9 cellular contexts compared by ENCODE assay signal in the genomic region with DNA sequence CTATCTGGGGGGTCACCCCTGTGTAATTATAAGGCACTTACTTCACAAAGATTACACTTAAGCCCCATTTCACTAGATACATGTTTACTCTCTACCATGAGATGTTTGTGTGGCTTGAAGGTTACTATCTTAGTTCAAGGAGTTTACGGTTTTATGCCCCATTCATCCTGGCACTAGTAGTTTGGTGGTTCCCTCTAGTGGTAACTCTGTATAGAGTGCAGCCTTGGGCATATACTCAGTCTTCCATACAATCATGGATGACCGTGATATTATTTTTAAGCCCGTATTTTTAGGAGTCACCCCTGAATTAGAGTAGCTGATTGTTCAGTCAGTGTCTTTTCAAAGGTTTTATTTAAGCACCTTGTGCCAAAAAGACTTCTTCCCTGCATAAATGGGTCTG.
DNase-seq lines count a peak whose midpoint lies in the region; ATAC-seq and TF ChIP-seq lines count a peak whose summit lies in the region.
"Had no signal": no experiment of that assay in that cellular context is flagged by ENCODE, and none has a peak within 500 bp of the region (broad histone marks: within the 10 kb centered on the region; RNA-seq: fewer than 3 reads in every experiment).

No MANE protein-coding gene starts in this region.

- peak; percentile 55 to 68 for TF ChIP-seq CTCF in GM23338 (conservative IDR thresholded peaks at IDR 0.05; ENCODE audit: low read depth in 2 of 2)
- peak; percentile 53; the same call in 1 of the 2 replicates for TF ChIP-seq CTCF in Panc1 (IDR thresholded peaks at IDR 0.05)

- POLR2A ChIA-PET in Panc1 (lab: Charles Lee) = no interaction called here

- no peaks in the 10 kb centered on the region for H3K79me2 ChIP-seq in GM23338 (replicated peaks; ENCODE audit: insufficient read depth)

- H3K4me1 Mint-ChIP-seq in GM23338 = peaks cover 5% of the 10 kb centered on the region; the same call in 2 of the 3 replicates
- H3K4me1 Mint-ChIP-seq: activated naive CD4-positive, alpha-beta T cell treated with anti-CD3 and anti-CD28 coated beads, Interleukin-2, amount 50 U/mL, for 24 hours had no signal

- H4K20me1 ChIP-seq in GM23338 (replicated peaks; ENCODE audit: insufficient read depth) = no peaks in the 10 kb centered on the region

- H3K27ac Mint-ChIP-seq in GM23338 = no peak overlapping the region
- H3K27ac Mint-ChIP-seq: activated naive CD4-positive, alpha-beta T cell treated with anti-CD3 and anti-CD28 coated beads, Interleukin-2, amount 50 U/mL, for 24 hours had no signal

- in situ Hi-C loops in Panc1 (cut with HindIII; ENCODE audit: low pct_unique_long_range_greater_than_20kb, low sequenced_read_pairs) = no loop called here

- intact Hi-C loops in Panc1 (cut with micrococcal nuclease; ENCODE audit: unreplicated experiment) = no loop called here

- no peaks in the 10 kb centered on the region for H3F3A ChIP-seq in GM23338 (replicated peaks; ENCODE audit: low read depth)

- H3K27ac ChIP-seq in GM23338 (ENCODE audit: low read depth) (no peak overlapping the region), Panc1 (ENCODE audit: low read length) (no peak overlapping the region)

- peak; percentile 0 for DNase-seq in ELR (ENCODE audit: low read depth)
- peak; percentile 32 for DNase-seq in GM23338 (ENCODE audit: low spot score)
- no peak for DNase-seq in Panc1 (ENCODE audit: low read depth, low spot score)
- DNase-seq in left kidney (ENCODE audit: low read depth, low spot score) = peak; percentile 0
- no peak for DNase-seq in activated naive CD4-positive, alpha-beta T cell treated with anti-CD3 and anti-CD28 coated beads, Interleukin-2, amount 50 U/mL, for 16 hours
- DNase-seq in SK-N-DZ (ENCODE audit: low spot score) = no peak
- DNase-seq in activated CD4-positive, alpha-beta T cell treated with anti-CD3 and anti-CD28 coated beads for 1 hour = no peak

- no peak overlapping the region for H3K4me3 Mint-ChIP-seq in GM23338
- H3K4me3 Mint-ChIP-seq: activated naive CD4-positive, alpha-beta T cell treated with anti-CD3 and anti-CD28 coated beads, Interleukin-2, amount 50 U/mL, for 24 hours had no signal

- CTCF ChIA-PET in Panc1 (lab: Charles Lee) = no interaction called here

- no peaks in the 10 kb centered on the region for H3K9me3 ChIP-seq in Panc1 (ENCODE audit: control insufficient read depth, insufficient read depth, low read depth, low read length)

- no peaks in the 10 kb centered on the region for H3K27me3 Mint-ChIP-seq in GM23338 (ENCODE audit: insufficient read depth, low read depth, poor library complexity)
- H3K27me3 Mint-ChIP-seq: activated naive CD4-positive, alpha-beta T cell treated with anti-CD3 and anti-CD28 coated beads, Interleukin-2, amount 50 U/mL, for 24 hours had no signal

- H3K9me3 Mint-ChIP-seq in GM23338 = no peaks in the 10 kb centered on the region
- H3K9me3 Mint-ChIP-seq: activated naive CD4-positive, alpha-beta T cell treated with anti-CD3 and anti-CD28 coated beads, Interleukin-2, amount 50 U/mL, for 24 hours had no signal

- no peak overlapping the region for H2AFZ ChIP-seq in GM23338

- H3K36me3 ChIP-seq in GM23338 (ENCODE audit: insufficient read depth) (no peaks in the 10 kb centered on the region), Panc1 (ENCODE audit: control insufficient read depth, insufficient read depth, low read length) (no peaks in the 10 kb centered on the region)

- H3K27me3 ChIP-seq in GM23338 (ENCODE audit: insufficient read depth) (no peaks in the 10 kb centered on the region), Panc1 (ENCODE audit: control insufficient read depth, insufficient read depth, low read length) (no peaks in the 10 kb centered on the region)

- H3K9me2 ChIP-seq in GM23338 (ENCODE audit: insufficient read depth) = no peaks in the 10 kb centered on the region

- H3K4me1 ChIP-seq in GM23338 (ENCODE audit: insufficient read depth) = no peaks in the 10 kb centered on the region
- H3K4me1 ChIP-seq in Panc1 (ENCODE audit: control insufficient read depth, insufficient read depth, low read length) = no peaks in the 10 kb centered on the region

- H3K4me2 ChIP-seq in GM23338 = no peak overlapping the region

- no peaks in the 10 kb centered on the region for H3K36me3 Mint-ChIP-seq in GM23338 (ENCODE audit: low read depth)
- H3K36me3 Mint-ChIP-seq: activated naive CD4-positive, alpha-beta T cell treated with anti-CD3 and anti-CD28 coated beads, Interleukin-2, amount 50 U/mL, for 24 hours had no signal

- no TSS peak for BruUV-seq in Panc1 (replicated peaks; lab: Mats Ljungman, UMichigan)

- ATAC-seq in GM23338 (peak; percentile 79), Panc1 (no peak), HG03196 (IDR thresholded peaks at IDR 0.05; ENCODE audit: unreplicated experiment) (no peak)

- H3K4me3 ChIP-seq in GM23338 (no peak overlapping the region), Panc1 (ENCODE audit: low read depth in 2 of 2, low read length in 2 of 2) (no peak overlapping the region)

TF ChIP-seq in GM23338, 12 proteins besides CTCF, POLR2A, EP300 and RAD21:
- TF ChIP-seq, protein P1, sequence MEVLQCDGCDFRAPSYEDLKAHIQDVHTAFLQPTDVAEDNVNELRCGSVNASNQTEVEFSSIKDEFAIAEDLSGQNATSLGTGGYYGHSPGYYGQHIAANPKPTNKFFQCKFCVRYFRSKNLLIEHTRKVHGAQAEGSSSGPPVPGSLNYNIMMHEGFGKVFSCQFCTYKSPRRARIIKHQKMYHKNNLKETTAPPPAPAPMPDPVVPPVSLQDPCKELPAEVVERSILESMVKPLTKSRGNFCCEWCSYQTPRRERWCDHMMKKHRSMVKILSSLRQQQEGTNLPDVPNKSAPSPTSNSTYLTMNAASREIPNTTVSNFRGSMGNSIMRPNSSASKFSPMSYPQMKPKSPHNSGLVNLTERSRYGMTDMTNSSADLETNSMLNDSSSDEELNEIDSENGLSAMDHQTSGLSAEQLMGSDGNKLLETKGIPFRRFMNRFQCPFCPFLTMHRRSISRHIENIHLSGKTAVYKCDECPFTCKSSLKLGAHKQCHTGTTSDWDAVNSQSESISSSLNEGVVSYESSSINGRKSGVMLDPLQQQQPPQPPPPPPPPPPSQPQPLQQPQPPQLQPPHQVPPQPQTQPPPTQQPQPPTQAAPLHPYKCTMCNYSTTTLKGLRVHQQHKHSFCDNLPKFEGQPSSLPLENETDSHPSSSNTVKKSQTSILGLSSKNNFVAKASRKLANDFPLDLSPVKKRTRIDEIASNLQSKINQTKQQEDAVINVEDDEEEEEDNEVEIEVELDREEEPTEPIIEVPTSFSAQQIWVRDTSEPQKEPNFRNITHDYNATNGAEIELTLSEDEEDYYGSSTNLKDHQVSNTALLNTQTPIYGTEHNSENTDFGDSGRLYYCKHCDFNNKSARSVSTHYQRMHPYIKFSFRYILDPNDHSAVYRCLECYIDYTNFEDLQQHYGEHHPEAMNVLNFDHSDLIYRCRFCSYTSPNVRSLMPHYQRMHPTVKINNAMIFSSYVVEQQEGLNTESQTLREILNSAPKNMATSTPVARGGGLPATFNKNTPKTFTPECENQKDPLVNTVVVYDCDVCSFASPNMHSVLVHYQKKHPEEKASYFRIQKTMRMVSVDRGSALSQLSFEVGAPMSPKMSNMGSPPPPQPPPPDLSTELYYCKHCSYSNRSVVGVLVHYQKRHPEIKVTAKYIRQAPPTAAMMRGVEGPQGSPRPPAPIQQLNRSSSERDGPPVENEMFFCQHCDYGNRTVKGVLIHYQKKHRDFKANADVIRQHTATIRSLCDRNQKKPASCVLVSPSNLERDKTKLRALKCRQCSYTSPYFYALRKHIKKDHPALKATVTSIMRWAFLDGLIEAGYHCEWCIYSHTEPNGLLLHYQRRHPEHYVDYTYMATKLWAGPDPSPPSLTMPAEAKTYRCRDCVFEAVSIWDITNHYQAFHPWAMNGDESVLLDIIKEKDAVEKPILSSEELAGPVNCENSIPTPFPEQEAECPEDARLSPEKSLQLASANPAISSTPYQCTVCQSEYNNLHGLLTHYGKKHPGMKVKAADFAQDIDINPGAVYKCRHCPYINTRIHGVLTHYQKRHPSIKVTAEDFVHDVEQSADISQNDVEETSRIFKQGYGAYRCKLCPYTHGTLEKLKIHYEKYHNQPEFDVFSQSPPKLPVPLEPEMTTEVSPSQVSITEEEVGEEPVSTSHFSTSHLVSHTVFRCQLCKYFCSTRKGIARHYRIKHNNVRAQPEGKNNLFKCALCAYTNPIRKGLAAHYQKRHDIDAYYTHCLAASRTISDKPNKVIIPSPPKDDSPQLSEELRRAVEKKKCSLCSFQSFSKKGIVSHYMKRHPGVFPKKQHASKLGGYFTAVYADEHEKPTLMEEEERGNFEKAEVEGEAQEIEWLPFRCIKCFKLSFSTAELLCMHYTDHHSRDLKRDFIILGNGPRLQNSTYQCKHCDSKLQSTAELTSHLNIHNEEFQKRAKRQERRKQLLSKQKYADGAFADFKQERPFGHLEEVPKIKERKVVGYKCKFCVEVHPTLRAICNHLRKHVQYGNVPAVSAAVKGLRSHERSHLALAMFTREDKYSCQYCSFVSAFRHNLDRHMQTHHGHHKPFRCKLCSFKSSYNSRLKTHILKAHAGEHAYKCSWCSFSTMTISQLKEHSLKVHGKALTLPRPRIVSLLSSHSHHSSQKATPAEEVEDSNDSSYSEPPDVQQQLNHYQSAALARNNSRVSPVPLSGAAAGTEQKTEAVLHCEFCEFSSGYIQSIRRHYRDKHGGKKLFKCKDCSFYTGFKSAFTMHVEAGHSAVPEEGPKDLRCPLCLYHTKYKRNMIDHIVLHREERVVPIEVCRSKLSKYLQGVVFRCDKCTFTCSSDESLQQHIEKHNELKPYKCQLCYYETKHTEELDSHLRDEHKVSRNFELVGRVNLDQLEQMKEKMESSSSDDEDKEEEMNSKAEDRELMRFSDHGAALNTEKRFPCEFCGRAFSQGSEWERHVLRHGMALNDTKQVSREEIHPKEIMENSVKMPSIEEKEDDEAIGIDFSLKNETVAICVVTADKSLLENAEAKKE (CRISPR knock-in tag; IDR thresholded peaks at IDR 0.05) = no peak
- no peak for TF ChIP-seq JUNB (IDR thresholded peaks at IDR 0.05; ENCODE audit: unreplicated experiment)
- TF ChIP-seq EZH2phosphoT487 (IDR thresholded peaks at IDR 0.05; ENCODE audit: unreplicated experiment) = no peak
- no peak for TF ChIP-seq STAT1 (IDR thresholded peaks at IDR 0.05; ENCODE audit: unreplicated experiment)

Comparison
In these comparisons a context has a peak if more than half of its experiments do, and no peak if none do; other contexts are left out.
1. DNase-seq: peak in ELR (single experiment), GM23338 (single experiment) and left kidney (single experiment); none in Panc1 (single experiment), activated naive CD4-positive, alpha-beta T cell treated with anti-CD3 and anti-CD28 coated beads, Interleukin-2, amount 50 U/mL, for 16 hours (single experiment), SK-N-DZ (single experiment) and activated CD4-positive, alpha-beta T cell treated with anti-CD3 and anti-CD28 coated beads for 1 hour (single experiment).